Comparison of ENCODE assay signal across 19 cellular contexts in genomic region chr16:336269-336668, GRCh38. TPM values are rescaled to one million over a fixed set of nuclear protein-coding genes. Genes with fewer than 3 reads are reported as not detected.
"Had no signal": no experiment of that assay in that cellular context is flagged by ENCODE, and none has a peak within 500 bp of the region (broad histone marks: within the 10 kb centered on the region; RNA-seq: fewer than 3 reads in every experiment).

No MANE protein-coding gene starts in this region.

- H3K9me3 ChIP-seq: prostate gland, right lobe of liver, transverse colon had no signal

- H3K4me1 ChIP-seq: right lobe of liver had no signal

- H3K27ac ChIP-seq: brain microvascular endothelial cell, prostate gland, right lobe of liver, transverse colon had no signal

- H3K27me3 ChIP-seq: brain microvascular endothelial cell, right lobe of liver, transverse colon had no signal

- H3K4me3 ChIP-seq: prostate gland, right lobe of liver, transverse colon had no signal

- DNase-seq: activated CD4-positive, alpha-beta T cell treated with anti-CD3 and anti-CD28 coated beads, Interleukin-2, amount 50 U/mL, for 1 hour; activated effector memory CD4-positive, alpha-beta T cell treated with Interleukin-2 at 50 U/mL for 16 hours; brain microvascular endothelial cell; cerebellar nuclear complex; dermis blood vessel endothelial cell; endodermal cell; erythroblast; kidney; naive B cell; occipital lobe; right lobe of liver; stimulated activated CD4-positive, alpha-beta T cell treated with anti-CD3 and anti-CD28 coated beads, Interleukin-1b, Interleukin-23, amount 100 ng/mL, for 48 hours; substantia nigra; transverse colon had no signal

- H3K36me3 ChIP-seq: brain microvascular endothelial cell, prostate gland, right lobe of liver, transverse colon had no signal

- ATAC-seq: right lobe of liver; stimulated activated memory B cell treated with anti-CD40 and anti-IgM and Interleukin-4, amounts not matched to agents 10 μg/mL and 1 μg/mL and 100 μg/mL, for 72 hours had no signal

RNA-seq across cellular contexts. Expression of gene PDIA2, which starts 53.3 kb away (rescaled TPM):
- total RNA-seq: activated CD8-positive, alpha-beta memory T cell treated with anti-CD3 and anti-CD28 coated beads for 36 hours; kidney; right lobe of liver; T-helper 1 cell treated with Interleukin-12 subunit alpha and Interleukin-12 subunit beta and Interleukin-4 antibody, amounts not matched to agents 30 ng/mL and 1 ng/mL, for 36 hours had no signal

RNA-seq across cellular contexts. Expression of gene ARHGDIG, which starts 55.9 kb away (rescaled TPM):
- total RNA-seq: activated CD8-positive, alpha-beta memory T cell treated with anti-CD3 and anti-CD28 coated beads for 36 hours; right lobe of liver; T-helper 1 cell treated with Interleukin-12 subunit alpha and Interleukin-12 subunit beta and Interleukin-4 antibody, amounts not matched to agents 30 ng/mL and 1 ng/mL, for 36 hours had no signal
- polyA plus RNA-seq: liver had no signal
